1 cellular context compared by ENCODE assay signal in the genomic region with DNA sequence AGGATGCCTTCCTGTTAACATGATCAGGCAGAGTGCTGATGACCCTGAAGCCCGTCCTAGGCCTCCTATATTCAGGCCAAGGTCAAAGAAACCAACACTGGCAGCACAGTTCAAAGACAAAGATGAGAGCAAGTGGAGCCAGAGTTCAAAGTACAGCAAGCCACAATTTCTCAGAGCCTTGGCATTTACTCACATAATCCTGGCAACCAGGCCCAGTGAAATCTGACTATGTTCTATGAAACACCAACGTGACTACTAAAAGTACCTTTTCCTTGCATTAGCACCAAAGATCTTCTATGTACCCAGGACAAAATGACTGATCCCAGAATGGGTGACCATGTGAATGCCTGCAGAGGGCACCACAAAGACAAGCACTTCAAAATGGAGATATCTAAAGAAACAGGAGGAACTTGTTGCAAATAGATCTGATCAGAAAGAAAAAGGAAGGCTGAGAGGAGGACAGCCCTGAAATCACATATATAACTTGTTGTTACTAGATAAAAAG.
TF ChIP-seq lines count a peak whose summit lies in the region.

No MANE protein-coding gene starts in this region.

TF ChIP-seq in WTC11, 78 proteins besides CTCF, POLR2A, EP300 and RAD21:
- TF ChIP-seq KAT7 (CRISPR knock-in tag; IDR thresholded peaks at IDR 0.05; ENCODE audit: borderline replicate concordance) (no peak), GABPB1 (CRISPR knock-in tag; IDR thresholded peaks at IDR 0.05) (peak; percentile 33; the same call in 1 of the 2 replicates)
TF ChIP-seq in WTC11: peak in this region for 1.
